9 cellular contexts compared by ENCODE assay signal in the genomic region with DNA sequence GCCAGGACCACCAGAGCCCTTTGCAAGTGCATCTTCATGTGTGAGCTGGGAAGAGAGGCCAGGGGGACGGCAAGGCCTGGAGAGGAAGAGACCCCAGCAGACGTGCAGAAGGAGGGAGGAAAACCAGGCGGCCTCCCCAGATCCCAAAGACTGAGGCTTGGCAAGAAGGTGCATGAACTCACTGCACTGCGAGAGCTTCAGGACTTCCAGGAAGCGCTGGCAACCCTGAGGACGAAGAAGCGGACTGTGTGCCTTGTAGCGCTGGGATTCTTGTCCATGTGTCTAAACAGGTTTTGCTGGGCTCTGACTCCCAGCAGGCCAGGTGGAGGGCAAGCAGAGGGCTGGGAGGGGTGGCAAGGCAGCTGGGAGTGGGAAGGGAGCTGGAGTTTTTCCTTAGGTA.
A peak's percentile ranks its signal among the peaks of the same experiment; 100 is the strongest.
DNase-seq lines count a peak whose midpoint lies in the region; ATAC-seq and TF ChIP-seq lines count a peak whose summit lies in the region.
"Had no signal": no experiment of that assay in that cellular context is flagged by ENCODE, and none has a peak within 500 bp of the region (broad histone marks: within the 10 kb centered on the region; RNA-seq: fewer than 3 reads in every experiment).

No MANE protein-coding gene starts in this region.

- DNase-seq in AG20443 (ENCODE audit: low spot score) (peak; percentile 30), MM.1S (no peak), nephron progenitor cell (no peak), NCI-H1930 (lab: John Stamatoyannopoulos, UW) (no peak), COLO829 (ENCODE audit: low spot score) (no peak), AG08395 (ENCODE audit: low spot score) (no peak)
- DNase-seq: WERI-Rb-1 had no signal

- H3K27ac ChIP-seq in MM.1S (ENCODE audit: low read length): no peak overlapping the region

- peak overlapping the region; percentile 54; the same call in 1 of the 2 replicates for H3K4me2 ChIP-seq in MM.1S (ENCODE audit: low read depth, low read length)

- no peaks in the 10 kb centered on the region for H3K9me3 Mint-ChIP-seq in dendritic cell treated with granulocyte-macrophage colony-stimulating factor and Interleukin-4, amounts not matched to agents 40 ng/mL and 50 ng/mL, for 4 days
- H3K9me3 Mint-ChIP-seq in nephron progenitor cell: no peaks in the 10 kb centered on the region

- no peaks in the 10 kb centered on the region for H3K9me2 ChIP-seq in MM.1S (replicated peaks; ENCODE audit: insufficient read depth, low read length)

- H3K27me3 ChIP-seq in MM.1S (replicated peaks; ENCODE audit: insufficient read depth, low read length): no peaks in the 10 kb centered on the region

- no peaks in the 10 kb centered on the region for H3K79me2 ChIP-seq in MM.1S (ENCODE audit: low read length)

- no peak overlapping the region for H3K4me3 ChIP-seq in MM.1S (ENCODE audit: low read length)

- no peak for ATAC-seq in GM19452 (IDR thresholded peaks at IDR 0.05; ENCODE audit: unreplicated experiment)

- no peak overlapping the region for H3K27ac Mint-ChIP-seq in dendritic cell treated with granulocyte-macrophage colony-stimulating factor and Interleukin-4, amounts not matched to agents 40 ng/mL and 50 ng/mL, for 4 days
- peak overlapping the region; percentile 94 for H3K27ac Mint-ChIP-seq in nephron progenitor cell

- H4K20me1 ChIP-seq in MM.1S (ENCODE audit: insufficient read depth, low read length): no peaks in the 10 kb centered on the region

- H3K4me3 Mint-ChIP-seq in dendritic cell treated with granulocyte-macrophage colony-stimulating factor and Interleukin-4, amounts not matched to agents 40 ng/mL and 50 ng/mL, for 4 days: peak overlapping the region; percentile 75
- peak overlapping the region; percentile 88 for H3K4me3 Mint-ChIP-seq in nephron progenitor cell

- H3K36me3 Mint-ChIP-seq in dendritic cell treated with granulocyte-macrophage colony-stimulating factor and Interleukin-4, amounts not matched to agents 40 ng/mL and 50 ng/mL, for 4 days (ENCODE audit: low read depth): peaks cover 3% of the 10 kb centered on the region
- no peaks in the 10 kb centered on the region for H3K36me3 Mint-ChIP-seq in nephron progenitor cell (ENCODE audit: low read depth)

- H3K36me3 ChIP-seq in MM.1S (replicated peaks; ENCODE audit: insufficient read depth, low read length): no peaks in the 10 kb centered on the region
- H3K36me3 ChIP-seq: WERI-Rb-1 had no signal

- intact Hi-C loops in dendritic cell treated with granulocyte-macrophage colony-stimulating factor and Interleukin-4, amounts not matched to agents 40 ng/mL and 50 ng/mL, for 4 days (cut with micrococcal nuclease): loop anchor here (5.0 to 10.0 kb wide), 2 partner anchors 174 to 404 kb away; partner anchors contain the start of genes FLVCR2 and GPATCH2L

- TF ChIP-seq CTCF in MM.1S (IDR thresholded peaks at IDR 0.05; ENCODE audit: low read length) (no peak), nephron progenitor cell (IDR thresholded peaks at IDR 0.05) (no peak)

- no peak overlapping the region for H3K9ac ChIP-seq in MM.1S (ENCODE audit: low read length)

- peaks cover 35% of the 10 kb centered on the region for H3K4me1 Mint-ChIP-seq in dendritic cell treated with granulocyte-macrophage colony-stimulating factor and Interleukin-4, amounts not matched to agents 40 ng/mL and 50 ng/mL, for 4 days (ENCODE audit: low read depth)
- H3K4me1 Mint-ChIP-seq in nephron progenitor cell: peaks cover 59% of the 10 kb centered on the region

- H3K4me1 ChIP-seq in MM.1S (ENCODE audit: low read length): peaks cover 3% of the 10 kb centered on the region; the same call in 1 of the 2 replicates

- H3K27me3 Mint-ChIP-seq in dendritic cell treated with granulocyte-macrophage colony-stimulating factor and Interleukin-4, amounts not matched to agents 40 ng/mL and 50 ng/mL, for 4 days: peaks cover 49% of the 10 kb centered on the region
- peaks cover 42% of the 10 kb centered on the region for H3K27me3 Mint-ChIP-seq in nephron progenitor cell (ENCODE audit: low read depth, poor library complexity)

- H2AFZ ChIP-seq in MM.1S (ENCODE audit: low read length): no peak overlapping the region

- no peaks in the 10 kb centered on the region for H3F3A ChIP-seq in MM.1S (ENCODE audit: insufficient read depth, low read length)

- H3K9me3 ChIP-seq in MM.1S (replicated peaks; ENCODE audit: insufficient read depth, low read length): no peaks in the 10 kb centered on the region
